ENCODE assay signal across 8 cellular contexts in the genomic region with DNA sequence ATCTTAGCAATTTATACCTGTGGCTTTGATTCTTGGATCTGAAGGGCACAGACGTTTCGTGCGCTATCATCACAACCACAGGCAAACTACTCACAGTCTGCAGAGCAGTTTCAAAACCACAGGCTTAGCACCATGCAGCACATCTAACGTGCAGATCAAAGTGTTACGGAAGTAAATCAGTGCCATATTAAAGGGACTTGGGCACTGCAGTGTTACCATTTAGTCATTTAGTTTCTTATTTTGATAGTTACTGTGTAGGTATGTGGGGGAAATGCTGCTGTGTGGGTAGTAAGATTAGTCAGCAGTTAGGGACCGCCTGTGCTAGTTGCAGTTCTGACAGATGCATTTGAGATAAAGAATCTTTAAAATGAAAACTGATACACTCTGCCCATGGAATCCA.
DNase-seq lines count a peak whose midpoint lies in the region; ATAC-seq, FAIRE-seq and TF ChIP-seq lines count a peak whose summit lies in the region.

No MANE protein-coding gene starts in this region.

- ATAC-seq in activated naive CD8-positive, alpha-beta T cell treated with anti-CD3 and anti-CD28 coated beads, Interleukin-2, amount 10 ng/mL, durations not matched to agents 7 days and 5 days (ENCODE audit: low read depth), result peak; percentile 97

- H3K4me1 Mint-ChIP-seq in activated naive CD8-positive, alpha-beta T cell treated with anti-CD3 and anti-CD28 coated beads, Interleukin-2, amount 10 ng/mL, durations not matched to agents 7 days and 5 days, result peaks cover 27% of the 10 kb centered on the region

- POLR2A ChIA-PET in HEK293 (lab: Yijun Ruan, JAX), result no interaction called here
- POLR2A ChIA-PET in activated naive CD8-positive, alpha-beta T cell treated with anti-CD3 and anti-CD28 coated beads, Interleukin-2, amount 10 ng/mL, durations not matched to agents 7 days and 5 days (lab: Charles Lee), result no interaction called here

- H3K9me3 Mint-ChIP-seq in activated naive CD8-positive, alpha-beta T cell treated with anti-CD3 and anti-CD28 coated beads, Interleukin-2, amount 10 ng/mL, durations not matched to agents 7 days and 5 days, result no peaks in the 10 kb centered on the region

- WGBS in spleen, 5 donors, result 67 to 85% (median 72%) methylated on average over 6 of the region's 6 CpGs

- TF ChIP-seq POLR2A in spleen (IDR thresholded peaks at IDR 0.05), result no peak

- DNase-seq in GM12865 (ENCODE audit: low read depth) (peak; percentile 93), RCC 7860 (ENCODE audit: low spot score) (peak; percentile 98), frontal cortex (ENCODE audit: low spot score in 2 of 2) (no peak), spleen (no peak), kidney (no peak)
- no peak for DNase-seq in activated naive CD8-positive, alpha-beta T cell treated with anti-CD3 and anti-CD28 coated beads, Interleukin-2, amount 10 ng/mL, durations not matched to agents 7 days and 5 days
- DNase-seq in stimulated activated CD4-positive, alpha-beta T cell treated with anti-CD3 and anti-CD28 coated beads, Interleukin-1b, Interleukin-23, amount 100 ng/mL, for 1 hour (ENCODE audit: low read depth in 2 of 2), result peak; percentile 12 to 44

- TF ChIP-seq CTCF in GM12865 (IDR thresholded peaks at IDR 0.05; ENCODE audit: insufficient read depth, low read depth, low read length, missing control alignments) (no peak), HEK293 (tag by site-specific recombination; IDR thresholded peaks at IDR 0.05) (no peak), spleen (IDR thresholded peaks at IDR 0.05 in 8 of 11, conservative IDR thresholded peaks at IDR 0.05 in 3 of 11) (no peak), kidney (IDR thresholded peaks at IDR 0.05; ENCODE audit: borderline replicate concordance, extremely low read depth, insufficient read depth) (no peak)

- H3K9ac ChIP-seq in kidney (ENCODE audit: low read length in 2 of 2), result no peak overlapping the region

- H3K4me3 Mint-ChIP-seq in activated naive CD8-positive, alpha-beta T cell treated with anti-CD3 and anti-CD28 coated beads, Interleukin-2, amount 10 ng/mL, durations not matched to agents 7 days and 5 days, result peak overlapping the region; percentile 59

- no peaks in the 10 kb centered on the region for H3K27me3 Mint-ChIP-seq in activated naive CD8-positive, alpha-beta T cell treated with anti-CD3 and anti-CD28 coated beads, Interleukin-2, amount 10 ng/mL, durations not matched to agents 7 days and 5 days

- H3K27ac ChIP-seq in HEK293 (ENCODE audit: extremely low read depth, low read depth, low read length) (no peak overlapping the region), spleen (no peak overlapping the region), kidney (ENCODE audit: low read depth in 2 of 2, low read length in 2 of 2) (no peak overlapping the region)

- H3K9me3 ChIP-seq in HEK293 (ENCODE audit: control insufficient read depth, insufficient read depth, low read depth, low read length) (no peaks in the 10 kb centered on the region), spleen (no peaks in the 10 kb centered on the region), kidney (ENCODE audit: control insufficient read depth in 1 of 2, low read length in 2 of 2) (no peaks in the 10 kb centered on the region)

- no peaks in the 10 kb centered on the region for H3K27me3 ChIP-seq in spleen (replicated peaks in 1 of 7)

- H3K36me3 Mint-ChIP-seq in activated naive CD8-positive, alpha-beta T cell treated with anti-CD3 and anti-CD28 coated beads, Interleukin-2, amount 10 ng/mL, durations not matched to agents 7 days and 5 days, result peaks cover 19% of the 10 kb centered on the region

- no peaks in the 10 kb centered on the region for H3K36me3 ChIP-seq in HEK293 (ENCODE audit: control insufficient read depth in 2 of 2, insufficient read depth in 1 of 2, low read length in 2 of 2)
- peaks cover 0 to 84% (median 7%) of the 10 kb centered on the region in 6 donors for H3K36me3 ChIP-seq in spleen
- H3K36me3 ChIP-seq in kidney (ENCODE audit: control insufficient read depth in 1 of 2, insufficient read depth in 2 of 2, low read length in 2 of 2), result peaks cover 0 to 5% of the 10 kb centered on the region in 2 donors

- FAIRE-seq in RCC 7860 (lab: Jason Lieb, UNC) (peak; percentile 99), frontal cortex (lab: Jason Lieb, UNC) (no peak), kidney (lab: Jason Lieb, UNC) (no peak)

- CTCF ChIA-PET in HEK293 (lab: Yijun Ruan, JAX), result no interaction called here

- no peak overlapping the region for H3K4me3 ChIP-seq in GM12865 (ENCODE audit: low read depth, low read length)
- H3K4me3 ChIP-seq in HEK293 (ENCODE audit: low read depth, low read length), result no peak overlapping the region
- H3K4me3 ChIP-seq in spleen, result no peak overlapping the region
- no peak overlapping the region for H3K4me3 ChIP-seq in kidney (ENCODE audit: low read length in 2 of 2)

- H3K4me1 ChIP-seq in HEK293 (ENCODE audit: control insufficient read depth, insufficient read depth, low read length), result peaks cover 5% of the 10 kb centered on the region
- H3K4me1 ChIP-seq in spleen, result no peaks in the 10 kb centered on the region
- no peaks in the 10 kb centered on the region for H3K4me1 ChIP-seq in kidney (ENCODE audit: control insufficient read depth in 1 of 2, insufficient read depth in 1 of 2, low read depth in 1 of 2, low read length in 2 of 2)

- intact Hi-C loops in spleen (cut with DNase I; ENCODE audit: low total_unique reads) (no loop called here), kidney (cut with DNase I) (no loop called here)

- peak overlapping the region; percentile 4 for H3K27ac Mint-ChIP-seq in activated naive CD8-positive, alpha-beta T cell treated with anti-CD3 and anti-CD28 coated beads, Interleukin-2, amount 10 ng/mL, durations not matched to agents 7 days and 5 days

TF ChIP-seq in HEK293, 187 proteins besides CTCF, POLR2A, EP300 and RAD21:
- TF ChIP-seq ZIC2 (tag by site-specific recombination; IDR thresholded peaks at IDR 0.05) (0 out of 2 replicates have a peak, but pooled peaks have one; percentile 10), WT1 (tag by site-specific recombination; IDR thresholded peaks at IDR 0.05) (no peak)
- TF ChIP-seq, protein P1, sequence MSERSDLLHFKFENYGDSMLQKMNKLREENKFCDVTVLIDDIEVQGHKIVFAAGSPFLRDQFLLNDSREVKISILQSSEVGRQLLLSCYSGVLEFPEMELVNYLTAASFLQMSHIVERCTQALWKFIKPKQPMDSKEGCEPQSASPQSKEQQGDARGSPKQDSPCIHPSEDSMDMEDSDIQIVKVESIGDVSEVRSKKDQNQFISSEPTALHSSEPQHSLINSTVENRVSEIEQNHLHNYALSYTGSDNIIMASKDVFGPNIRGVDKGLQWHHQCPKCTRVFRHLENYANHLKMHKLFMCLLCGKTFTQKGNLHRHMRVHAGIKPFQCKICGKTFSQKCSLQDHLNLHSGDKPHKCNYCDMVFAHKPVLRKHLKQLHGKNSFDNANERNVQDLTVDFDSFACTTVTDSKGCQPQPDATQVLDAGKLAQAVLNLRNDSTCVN (tag by site-specific recombination; optimal IDR thresholded peaks at IDR 0.05), result no peak

Comparison
In these comparisons a context has a peak if more than half of its experiments do, and no peak if none do; other contexts are left out.
1. DNase-seq: peak in GM12865 (single experiment), RCC 7860 (single experiment) and stimulated activated CD4-positive, alpha-beta T cell treated with anti-CD3 and anti-CD28 coated beads, Interleukin-1b, Interleukin-23, amount 100 ng/mL, for 1 hour (2 of 2); none in activated naive CD8-positive, alpha-beta T cell treated with anti-CD3 and anti-CD28 coated beads, Interleukin-2, amount 10 ng/mL, durations not matched to agents 7 days and 5 days (single experiment), frontal cortex (0 of 2), spleen (single experiment) and kidney (single experiment).